Comparison of ENCODE assay signal across 34 cellular contexts in the genomic region with DNA sequence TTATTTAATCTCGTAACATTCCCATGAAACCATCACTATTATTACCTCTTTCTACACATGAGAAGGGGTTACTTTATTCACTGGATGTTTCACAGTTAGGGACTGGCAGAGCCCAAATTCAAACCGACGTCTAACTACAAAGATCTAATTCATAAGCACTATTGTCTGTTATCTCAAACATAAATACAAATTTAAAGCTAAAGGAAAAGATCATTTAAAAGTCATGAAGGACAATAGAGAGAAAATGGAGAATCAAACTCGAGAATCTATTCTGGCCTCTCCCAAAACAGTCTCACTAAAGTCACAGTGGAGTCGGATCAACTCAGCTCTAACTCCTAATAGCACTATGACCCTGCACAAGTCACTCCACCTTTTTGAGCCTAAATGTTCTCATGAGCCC.
"Had no signal": no experiment of that assay in that cellular context is flagged by ENCODE, and none has a peak within 500 bp of the region (broad histone marks: within the 10 kb centered on the region; RNA-seq: fewer than 3 reads in every experiment).

No MANE protein-coding gene starts in this region.

- DNase-seq: Karpas-422, Kasumi-1, MG63, MM.1S, MV-4-11, NCI-H1048, NCI-H1092, NCI-H1092 treated with DMSO at 0.1 percent for 48 hours, NCI-H1105, NCI-H1105 treated with DMSO at 0.1 percent for 48 hours, NCI-H1417, NCI-H1417 treated with DMSO at 0.1 percent for 48 hours, NCI-H1436, NCI-H1436 treated with DMSO at 0.1 percent for 48 hours, NCI-H146, NCI-H1694, NCI-H1694 treated with DMSO at 0.1 percent for 48 hours, NCI-H187, NCI-H187 treated with DMSO at 0.1 percent for 48 hours, NCI-H1930, NCI-H2029, NCI-H2029 treated with DMSO at 0.1 percent for 48 hours, NCI-H2081, NCI-H2081 treated with DMSO at 0.1 percent for 48 hours, NCI-H2107, NCI-H2171, NCI-H2171 treated with DMSO at 0.1 percent for 48 hours, NCI-H2227 treated with DMSO at 0.1 percent for 48 hours, NCI-H226, NCI-H345, NCI-H446, NCI-H446 treated with DMSO at 0.1 percent for 48 hours, NCI-H510A, NCI-H510A treated with DMSO at 0.1 percent for 48 hours had no signal

- H3K4me3 ChIP-seq: MG63 had no signal

- H3K36me3 ChIP-seq: MG63 had no signal

- H3K9me3 ChIP-seq: MG63 had no signal

- H3K27me3 ChIP-seq: MG63 had no signal
